Comparison of ENCODE assay signal across 7 cellular contexts in genomic region chr3:108088697-108089096, GRCh38. TPM values are rescaled to one million over a fixed set of nuclear protein-coding genes. Genes with fewer than 3 reads are reported as not detected.
DNase-seq lines count a peak whose midpoint lies in the region; ATAC-seq, FAIRE-seq and TF ChIP-seq lines count a peak whose summit lies in the region.

No MANE protein-coding gene starts in this region.

- H3K4me1 ChIP-seq in transverse colon, result peaks cover 0 to 38% (median 22%) of the 10 kb centered on the region in 4 donors

- H3K4me3 ChIP-seq in transverse colon, result peak overlapping the region in 2 of 4 donors; percentile 11 to 95

- DNase-seq in GM12892 (ENCODE audit: insufficient read length), result no peak
- peak; percentile 45 for DNase-seq in medulla oblongata (ENCODE audit: extremely low spot score)
- no peak for DNase-seq in transverse colon
- DNase-seq in activated gamma-delta T cell treated with Interleukin-2 at 50 U/mL for 16 hours, result no peak

- TF ChIP-seq POLR2A in GM12892 (IDR thresholded peaks at IDR 0.05; ENCODE audit: low read depth, low read length) (no peak), transverse colon (IDR thresholded peaks at IDR 0.05) (no peak)

- no peaks in the 10 kb centered on the region for H3K27me3 Mint-ChIP-seq in activated T-helper 17 cell treated with anti-CD3 and anti-CD28 coated beads, Interleukin-2, amount 50 U/mL, for 72 hours

- ATAC-seq in GM21529 (IDR thresholded peaks at IDR 0.05; ENCODE audit: unreplicated experiment), result peak; percentile 41
- ATAC-seq in activated T-helper 17 cell treated with anti-CD3 and anti-CD28 coated beads, Interleukin-2, amount 50 U/mL, for 72 hours (replicated peaks), result peak; percentile 64

- peaks cover 45% of the 10 kb centered on the region for H3K36me3 ChIP-seq in KOPT-K1 (ENCODE audit: insufficient read depth, low read length)
- H3K36me3 ChIP-seq in transverse colon, result no peaks in the 10 kb centered on the region

- TF ChIP-seq EP300 in transverse colon (IDR thresholded peaks at IDR 0.05; ENCODE audit: low read depth), result no peak

- FAIRE-seq in GM12892 (lab: Jason Lieb, UNC), result peak; percentile 88

- H3K4me1 Mint-ChIP-seq in activated T-helper 17 cell treated with anti-CD3 and anti-CD28 coated beads, Interleukin-2, amount 50 U/mL, for 72 hours, result peaks cover 27% of the 10 kb centered on the region

- peak overlapping the region; percentile 97 for H3K27ac ChIP-seq in KOPT-K1 (ENCODE audit: low read depth, low read length, poor library complexity, severe bottlenecking)
- H3K27ac ChIP-seq in transverse colon, result no peak overlapping the region

- H3K27me3 ChIP-seq in transverse colon, result no peaks in the 10 kb centered on the region

- no peak overlapping the region for H3K4me3 Mint-ChIP-seq in activated T-helper 17 cell treated with anti-CD3 and anti-CD28 coated beads, Interleukin-2, amount 50 U/mL, for 72 hours

- H3K9me3 Mint-ChIP-seq in activated T-helper 17 cell treated with anti-CD3 and anti-CD28 coated beads, Interleukin-2, amount 50 U/mL, for 72 hours, result no peaks in the 10 kb centered on the region

- in situ Hi-C loops in transverse colon (cut with MboI; ENCODE audit: low pct_ligation_motif_present in 1 of 4, low pct_unique_long_range_greater_than_20kb in 1 of 4, low sequenced_read_pairs in 3 of 4), result loop anchor here in 1 of 4 donors (25.0 kb wide), 2 partner anchors 124 to 151 kb away; partner anchors contain the start of gene IFT57

- TF ChIP-seq CTCF in transverse colon (IDR thresholded peaks at IDR 0.05), result no peak

- intact Hi-C loops in transverse colon (cut with DNase I; ENCODE audit: low total_unique reads), result loop anchor here (10.0 kb wide), 1 partner anchor 134 kb away; no protein-coding TSS in a partner anchor

- no peaks in the 10 kb centered on the region for H3K9me3 ChIP-seq in KOPT-K1 (ENCODE audit: insufficient read depth, low read length, poor library complexity, severe bottlenecking)
- no peaks in the 10 kb centered on the region for H3K9me3 ChIP-seq in transverse colon

- peak overlapping the region; percentile 70 for H3K27ac Mint-ChIP-seq in activated T-helper 17 cell treated with anti-CD3 and anti-CD28 coated beads, Interleukin-2, amount 50 U/mL, for 72 hours

- 7 to 8% methylated on average over 2 of the region's 2 CpGs for WGBS in transverse colon (ENCODE audit: low coverage in 1 of 2), 2 donors

- H3K36me3 Mint-ChIP-seq in activated T-helper 17 cell treated with anti-CD3 and anti-CD28 coated beads, Interleukin-2, amount 50 U/mL, for 72 hours (ENCODE audit: low read depth), result peaks cover 32% of the 10 kb centered on the region

RNA-seq across cellular contexts. Expression of gene CD47, which starts 2.1 kb away (rescaled TPM):
- polyA plus RNA-seq in GM12892 (2012; ENCODE audit: missing spikeins), result 120 TPM
- 100 to 1,000 TPM; 139 to 197 TPM for total RNA-seq in activated T-helper 17 cell treated with anti-CD3 and anti-CD28 coated beads, Interleukin-2, amount 50 U/mL, for 72 hours
- 100 to 1,000 TPM in 1 of 4 donors, 10 to 100 TPM in 3; 71.7 to 108 (median 93.4) TPM for total RNA-seq in transverse colon
